12 cellular contexts compared by ENCODE assay signal in the genomic region with DNA sequence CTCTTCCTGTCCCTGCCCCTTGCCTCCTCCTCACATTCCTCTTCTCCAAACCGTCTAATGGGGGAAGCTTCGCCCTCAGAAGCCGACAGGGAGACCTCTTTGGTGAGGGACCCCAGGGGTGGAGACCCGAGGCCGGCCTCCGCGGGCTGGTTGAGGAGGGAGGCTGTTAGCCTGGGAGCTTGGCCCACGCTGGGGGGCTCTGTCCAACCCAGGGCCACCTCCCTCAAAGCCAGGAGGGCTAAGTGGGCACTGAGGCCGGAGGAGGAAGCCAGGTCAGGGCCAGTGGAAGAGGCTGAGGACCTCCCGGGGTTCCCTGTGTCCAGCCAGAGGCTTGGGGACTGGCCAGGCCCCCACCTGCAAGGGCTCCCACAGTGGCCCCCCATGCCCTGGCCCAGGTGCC. TPM values are rescaled to one million over a fixed set of nuclear protein-coding genes. Genes with fewer than 3 reads are reported as not detected.
"Had no signal": no experiment of that assay in that cellular context is flagged by ENCODE, and none has a peak within 500 bp of the region (broad histone marks: within the 10 kb centered on the region; RNA-seq: fewer than 3 reads in every experiment).

No MANE protein-coding gene starts in this region.

- H3K27ac ChIP-seq: GM23248, HL-60 had no signal

- H3K4me3 ChIP-seq: GM23248, HAP-1 had no signal

- ATAC-seq: HCT116, HepG2 had no signal

- H3K27ac Mint-ChIP-seq: HFFc6, IgD-negative memory B cell had no signal

- H3K9me3 ChIP-seq: HAP-1 had no signal

- H3K36me3 ChIP-seq: HAP-1 had no signal

- H3K9ac ChIP-seq: GM23248 had no signal

- H3K36me3 Mint-ChIP-seq: IgD-negative memory B cell had no signal

- DNase-seq: GM23248, GOT3, H7, HFFc6, KBM-7 had no signal

- H3K4me3 Mint-ChIP-seq: HFFc6, IgD-negative memory B cell had no signal

- H3K9me3 Mint-ChIP-seq: HFFc6 had no signal

RNA-seq across cellular contexts. Expression of gene GABRD, which starts 5.3 kb away (rescaled TPM):
- total RNA-seq: GM23248, HepG2, HFFc6, HT1080 had no signal

RNA-seq across cellular contexts. Expression of gene CFAP74, which starts 20.9 kb away (rescaled TPM):
- total RNA-seq: GM23248, H4, H7, HFFc6, HT1080 had no signal

RNA-seq across cellular contexts. Expression of gene PRKCZ, which starts 25.8 kb away (rescaled TPM):
- total RNA-seq: HT1080 had no signal
